ENCODE assay signal across 1 cellular context in the genomic region with DNA sequence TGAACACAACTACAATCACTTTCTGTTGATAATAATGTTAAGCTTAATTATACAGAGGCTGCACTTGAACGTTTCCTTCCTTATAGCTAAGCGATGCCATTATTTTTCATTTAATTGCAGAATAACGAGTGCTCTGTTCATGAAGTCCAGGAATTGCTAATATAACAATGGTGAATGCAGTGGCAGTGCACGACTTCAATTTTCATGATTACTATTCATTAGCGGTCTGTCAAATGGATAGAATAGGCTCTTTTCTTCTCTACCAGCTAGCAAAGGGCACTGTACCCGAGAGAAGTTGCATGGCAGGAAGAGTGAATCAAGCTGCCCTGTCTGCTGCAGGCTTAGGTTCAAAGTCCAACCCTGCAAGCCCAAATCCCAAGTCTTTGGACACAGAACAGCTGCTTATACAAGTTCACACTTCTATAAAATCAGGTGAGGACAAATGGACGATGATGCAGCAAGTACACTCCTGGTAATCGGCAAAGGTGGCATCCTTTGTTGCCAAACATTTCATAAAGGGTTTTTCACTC.
TF ChIP-seq lines count a peak whose summit lies in the region.

No MANE protein-coding gene starts in this region.

TF ChIP-seq in IMR-90, 13 proteins besides CTCF, POLR2A, EP300 and RAD21 (continued from another document):
- TF ChIP-seq CHD1 (IDR thresholded peaks at IDR 0.05; ENCODE audit: low read depth, low read length) = no peak
- no peak for TF ChIP-seq BHLHE40 (IDR thresholded peaks at IDR 0.05; ENCODE audit: low read depth, low read length)
- no peak for TF ChIP-seq NFE2L2 (IDR thresholded peaks at IDR 0.05; ENCODE audit: low read depth, low read length)
- TF ChIP-seq RFX5 (IDR thresholded peaks at IDR 0.05; ENCODE audit: low read depth, low read length) = no peak
- TF ChIP-seq, protein P1, sequence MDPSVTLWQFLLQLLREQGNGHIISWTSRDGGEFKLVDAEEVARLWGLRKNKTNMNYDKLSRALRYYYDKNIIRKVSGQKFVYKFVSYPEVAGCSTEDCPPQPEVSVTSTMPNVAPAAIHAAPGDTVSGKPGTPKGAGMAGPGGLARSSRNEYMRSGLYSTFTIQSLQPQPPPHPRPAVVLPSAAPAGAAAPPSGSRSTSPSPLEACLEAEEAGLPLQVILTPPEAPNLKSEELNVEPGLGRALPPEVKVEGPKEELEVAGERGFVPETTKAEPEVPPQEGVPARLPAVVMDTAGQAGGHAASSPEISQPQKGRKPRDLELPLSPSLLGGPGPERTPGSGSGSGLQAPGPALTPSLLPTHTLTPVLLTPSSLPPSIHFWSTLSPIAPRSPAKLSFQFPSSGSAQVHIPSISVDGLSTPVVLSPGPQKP (IDR thresholded peaks at IDR 0.05; ENCODE audit: borderline replicate concordance, low read depth, low read length) = no peak
- no peak for TF ChIP-seq MAFK (IDR thresholded peaks at IDR 0.05; ENCODE audit: low read depth, low read length)
- no peak for TF ChIP-seq RCOR1 (IDR thresholded peaks at IDR 0.05; ENCODE audit: insufficient replicate concordance, low read length)
TF ChIP-seq in IMR-90: peak in this region for 0.
